ENCODE assay signal across 1 cellular context in the genomic region with DNA sequence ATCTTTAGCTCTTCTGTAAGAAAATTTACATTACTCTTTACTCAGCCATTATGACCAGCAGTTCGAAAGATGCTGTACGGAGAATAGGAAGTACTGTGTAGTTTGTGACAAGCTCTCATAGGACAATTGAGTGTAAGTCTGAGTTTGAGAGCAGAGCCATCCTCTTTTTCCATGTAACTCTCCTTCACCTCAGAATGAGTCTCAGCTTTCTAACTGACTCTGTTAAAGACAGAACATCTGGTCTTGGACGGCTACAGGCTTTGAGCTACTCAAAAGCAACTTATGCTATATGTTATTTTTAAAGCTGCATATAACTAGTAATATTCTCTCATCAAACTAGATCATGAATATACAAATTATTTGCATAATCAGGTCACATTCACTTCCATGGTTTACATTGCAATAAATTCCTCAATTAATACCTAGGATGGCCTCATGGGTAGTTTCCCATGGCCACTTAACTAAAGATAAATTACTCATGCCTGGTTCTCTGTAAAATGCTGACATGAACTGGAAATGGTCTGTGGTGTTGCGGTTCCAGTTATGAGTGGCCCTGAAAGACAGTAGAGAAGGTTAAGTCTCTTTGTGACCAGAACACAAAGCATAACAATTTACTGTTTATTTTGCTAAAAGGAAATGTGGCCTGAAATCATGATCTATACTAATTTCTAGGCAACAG.
TF ChIP-seq lines count a peak whose summit lies in the region.

No MANE protein-coding gene starts in this region.

TF ChIP-seq in GM12878, 131 proteins besides CTCF, POLR2A, EP300 and RAD21 (continued from another document and continues in another):
- TF ChIP-seq REST (IDR thresholded peaks at IDR 0.05; ENCODE audit: low read depth, low read length) (no peak), BACH1 (IDR thresholded peaks at IDR 0.05; ENCODE audit: borderline replicate concordance) (peak; percentile 83), ZBTB40 (IDR thresholded peaks at IDR 0.05; ENCODE audit: borderline replicate concordance) (no peak), SREBF1 (IDR thresholded peaks at IDR 0.05; ENCODE audit: low read length) (no peak), STAT3 (IDR thresholded peaks at IDR 0.05; ENCODE audit: low read depth, low read length) (peak; percentile 38; the same call in 1 of the 2 replicates), IRF4 (IDR thresholded peaks at IDR 0.05; ENCODE audit: low read depth, low read length) (peak; percentile 99), NFXL1 (IDR thresholded peaks at IDR 0.05; ENCODE audit: borderline replicate concordance) (no peak), SMAD1 (IDR thresholded peaks at IDR 0.05; ENCODE audit: low read depth, partially characterized antibody) (no peak), NFYA (IDR thresholded peaks at IDR 0.05; ENCODE audit: borderline replicate concordance, low read depth, low read length) (no peak), PAX8 (IDR thresholded peaks at IDR 0.05) (no peak), EZH2 (IDR thresholded peaks at IDR 0.05; ENCODE audit: borderline replicate concordance, control insufficient read depth, low read depth, low read length) (peak; percentile 58; the same call in 1 of the 2 replicates), ZNF24 (IDR thresholded peaks at IDR 0.05) (0 out of 2 replicates have a peak, but pooled peaks have one; percentile 38), BCL11A (IDR thresholded peaks at IDR 0.05; ENCODE audit: low read depth, low read length) (peak; percentile 99), BCL3 (IDR thresholded peaks at IDR 0.05; ENCODE audit: borderline replicate concordance, insufficient read depth, low read depth, low read length, poor library complexity, severe bottlenecking) (peak; percentile 91), CBX5 (IDR thresholded peaks at IDR 0.05; ENCODE audit: low read depth) (peak; percentile 90), MTA3 (IDR thresholded peaks at IDR 0.05; ENCODE audit: borderline replicate concordance, low read length) (peak; percentile 94; the same call in 1 of the 2 replicates), ZNF274 (IDR thresholded peaks at IDR 0.05; ENCODE audit: insufficient read depth, insufficient read length) (no peak), PRDM15 (CRISPR knock-in tag; IDR thresholded peaks at IDR 0.05) (no peak), GABPA (IDR thresholded peaks at IDR 0.05; ENCODE audit: low read depth) (peak; percentile 69), TAF1 (IDR thresholded peaks at IDR 0.05; ENCODE audit: borderline replicate concordance, low read depth, low read length) (no peak), E4F1 (IDR thresholded peaks at IDR 0.05; ENCODE audit: borderline replicate concordance, partially characterized antibody) (no peak), ZBED1 (IDR thresholded peaks at IDR 0.05; ENCODE audit: borderline replicate concordance) (peak; percentile 94; the same call in 1 of the 2 replicates), CEBPB (IDR thresholded peaks at IDR 0.05; ENCODE audit: borderline replicate concordance in 1 of 2, low read depth in 2 of 2, low read length in 2 of 2) (peak in 1 of 2 experiments; percentile 90; a peak in 1 of 4 replicates), JUNB (IDR thresholded peaks at IDR 0.05) (peak; percentile 100)
- TF ChIP-seq, protein P1, sequence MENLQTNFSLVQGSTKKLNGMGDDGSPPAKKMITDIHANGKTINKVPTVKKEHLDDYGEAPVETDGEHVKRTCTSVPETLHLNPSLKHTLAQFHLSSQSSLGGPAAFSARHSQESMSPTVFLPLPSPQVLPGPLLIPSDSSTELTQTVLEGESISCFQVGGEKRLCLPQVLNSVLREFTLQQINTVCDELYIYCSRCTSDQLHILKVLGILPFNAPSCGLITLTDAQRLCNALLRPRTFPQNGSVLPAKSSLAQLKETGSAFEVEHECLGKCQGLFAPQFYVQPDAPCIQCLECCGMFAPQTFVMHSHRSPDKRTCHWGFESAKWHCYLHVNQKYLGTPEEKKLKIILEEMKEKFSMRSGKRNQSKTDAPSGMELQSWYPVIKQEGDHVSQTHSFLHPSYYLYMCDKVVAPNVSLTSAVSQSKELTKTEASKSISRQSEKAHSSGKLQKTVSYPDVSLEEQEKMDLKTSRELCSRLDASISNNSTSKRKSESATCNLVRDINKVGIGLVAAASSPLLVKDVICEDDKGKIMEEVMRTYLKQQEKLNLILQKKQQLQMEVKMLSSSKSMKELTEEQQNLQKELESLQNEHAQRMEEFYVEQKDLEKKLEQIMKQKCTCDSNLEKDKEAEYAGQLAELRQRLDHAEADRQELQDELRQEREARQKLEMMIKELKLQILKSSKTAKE (IDR thresholded peaks at IDR 0.05; ENCODE audit: low read depth, poor library complexity, severe bottlenecking): peak; percentile 87
- TF ChIP-seq, protein P2, sequence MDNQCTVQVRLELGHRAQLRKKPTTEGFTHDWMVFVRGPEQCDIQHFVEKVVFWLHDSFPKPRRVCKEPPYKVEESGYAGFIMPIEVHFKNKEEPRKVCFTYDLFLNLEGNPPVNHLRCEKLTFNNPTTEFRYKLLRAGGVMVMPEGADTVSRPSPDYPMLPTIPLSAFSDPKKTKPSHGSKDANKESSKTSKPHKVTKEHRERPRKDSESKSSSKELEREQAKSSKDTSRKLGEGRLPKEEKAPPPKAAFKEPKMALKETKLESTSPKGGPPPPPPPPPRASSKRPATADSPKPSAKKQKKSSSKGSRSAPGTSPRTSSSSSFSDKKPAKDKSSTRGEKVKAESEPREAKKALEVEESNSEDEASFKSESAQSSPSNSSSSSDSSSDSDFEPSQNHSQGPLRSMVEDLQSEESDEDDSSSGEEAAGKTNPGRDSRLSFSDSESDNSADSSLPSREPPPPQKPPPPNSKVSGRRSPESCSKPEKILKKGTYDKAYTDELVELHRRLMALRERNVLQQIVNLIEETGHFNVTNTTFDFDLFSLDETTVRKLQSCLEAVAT (IDR thresholded peaks at IDR 0.05): peak; percentile 81
- TF ChIP-seq, protein P3, sequence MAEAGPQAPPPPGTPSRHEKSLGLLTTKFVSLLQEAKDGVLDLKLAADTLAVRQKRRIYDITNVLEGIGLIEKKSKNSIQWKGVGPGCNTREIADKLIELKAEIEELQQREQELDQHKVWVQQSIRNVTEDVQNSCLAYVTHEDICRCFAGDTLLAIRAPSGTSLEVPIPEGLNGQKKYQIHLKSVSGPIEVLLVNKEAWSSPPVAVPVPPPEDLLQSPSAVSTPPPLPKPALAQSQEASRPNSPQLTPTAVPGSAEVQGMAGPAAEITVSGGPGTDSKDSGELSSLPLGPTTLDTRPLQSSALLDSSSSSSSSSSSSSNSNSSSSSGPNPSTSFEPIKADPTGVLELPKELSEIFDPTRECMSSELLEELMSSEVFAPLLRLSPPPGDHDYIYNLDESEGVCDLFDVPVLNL (IDR thresholded peaks at IDR 0.05; ENCODE audit: low read depth, low read length): no peak
